In genomic region chr20:45111285-45111684, GRCh38 we compare ENCODE assay signal across 24 cellular contexts. TPM values are rescaled to one million over a fixed set of nuclear protein-coding genes. Genes with fewer than 3 reads are reported as not detected.
"Had no signal": no experiment of that assay in that cellular context is flagged by ENCODE, and none has a peak within 500 bp of the region (broad histone marks: within the 10 kb centered on the region; RNA-seq: fewer than 3 reads in every experiment).

No MANE protein-coding gene starts in this region.

- H3K36me3 ChIP-seq: esophagus squamous epithelium, gastrocnemius medialis, heart right ventricle, left lung, lower lobe of right lung had no signal

- ATAC-seq: gastrocnemius medialis, heart right ventricle, left cardiac atrium, left ventricle myocardium superior, lower lobe of right lung, mucosa of descending colon had no signal

- H3K9me3 ChIP-seq: esophagus squamous epithelium, gastrocnemius medialis, heart right ventricle, left lung, lower lobe of right lung, mucosa of descending colon had no signal

- H3K4me3 ChIP-seq: coronary artery, dorsolateral prefrontal cortex, esophagus squamous epithelium, gastrocnemius medialis, heart right ventricle, left lung, lower lobe of right lung, mucosa of descending colon had no signal

- H3K27ac ChIP-seq: coronary artery, dorsolateral prefrontal cortex, esophagus squamous epithelium, gastrocnemius medialis, heart right ventricle, left lung, lower lobe of right lung had no signal

- H3K4me1 ChIP-seq: gastrocnemius medialis, heart right ventricle, left lung, lower lobe of right lung had no signal

- DNase-seq: dorsolateral prefrontal cortex; effector CD4-positive, alpha-beta T cell; effector memory CD4-positive, alpha-beta T cell; esophagus squamous epithelium; foreskin melanocyte; gastrocnemius medialis; glutamatergic neuron; heart right ventricle; hippocampal formation; left cardiac atrium; left lung; left ventricle myocardium superior; lower lobe of right lung; mucosa of descending colon had no signal

RNA-seq across cellular contexts. Expression of gene WFDC5, which starts 3.7 kb away (rescaled TPM):
- total RNA-seq: dermis blood vessel endothelial cell, dorsolateral prefrontal cortex, endothelial cell of umbilical vein, epithelial cell of proximal tubule, gastrocnemius medialis, glomerular endothelial cell, heart right ventricle, left cardiac atrium, left ventricle myocardium superior, lung microvascular endothelial cell, mesenteric fat pad, mesothelial cell of epicardium, mucosa of descending colon, myocyte had no signal

RNA-seq across cellular contexts. Expression of gene KCNS1, which starts 10.4 kb away (rescaled TPM):
- total RNA-seq: gastrocnemius medialis, left ventricle myocardium superior, mesenteric fat pad, mesothelial cell of epicardium, myocyte had no signal

RNA-seq across cellular contexts. Expression of gene WFDC12, which starts 13.0 kb away (rescaled TPM):
- total RNA-seq: dermis blood vessel endothelial cell, dorsolateral prefrontal cortex, endothelial cell of umbilical vein, epithelial cell of proximal tubule, gastrocnemius medialis, glomerular endothelial cell, heart right ventricle, kidney epithelial cell, left cardiac atrium, left ventricle myocardium superior, lung microvascular endothelial cell, mesenteric fat pad, mesothelial cell of epicardium, mucosa of descending colon, myocyte had no signal
